In genomic region chrX:79281775-79282174, GRCh38 we compare ENCODE assay signal across 23 cellular contexts.
"Had no signal": no experiment of that assay in that cellular context is flagged by ENCODE, and none has a peak within 500 bp of the region (broad histone marks: within the 10 kb centered on the region; RNA-seq: fewer than 3 reads in every experiment).

No MANE protein-coding gene starts in this region.

- H3K4me1 ChIP-seq: colonic mucosa, esophagus muscularis mucosa, esophagus squamous epithelium, foreskin keratinocyte, gastrocnemius medialis, gastroesophageal sphincter, heart left ventricle, heart right ventricle had no signal

- H3K36me3 ChIP-seq: colonic mucosa, esophagus muscularis mucosa, esophagus squamous epithelium, gastrocnemius medialis, gastroesophageal sphincter, heart left ventricle, heart right ventricle had no signal

- H3K4me3 ChIP-seq: colonic mucosa, coronary artery, dorsolateral prefrontal cortex, esophagus muscularis mucosa, esophagus squamous epithelium, gastrocnemius medialis, gastroesophageal sphincter, heart left ventricle, heart right ventricle had no signal

- H3K27ac ChIP-seq: colonic mucosa, coronary artery, dorsolateral prefrontal cortex, epithelial cell of prostate, esophagus muscularis mucosa, esophagus squamous epithelium, foreskin keratinocyte, gastrocnemius medialis, gastroesophageal sphincter, heart left ventricle, heart right ventricle had no signal

- H3K9me3 ChIP-seq: colonic mucosa, esophagus squamous epithelium, gastrocnemius medialis, gastroesophageal sphincter had no signal

- DNase-seq: colonic mucosa; cortex of kidney; dermis blood vessel endothelial cell; dorsolateral prefrontal cortex; effector CD4-positive, alpha-beta T cell; effector CD8-positive, alpha-beta T cell; effector memory CD4-positive, alpha-beta T cell; effector memory CD8-positive, alpha-beta T cell; endodermal cell; erythroblast; esophagus squamous epithelium; foreskin fibroblast; foreskin keratinocyte; foreskin melanocyte; gastrocnemius medialis; glutamatergic neuron; head of caudate nucleus; heart left ventricle; heart right ventricle had no signal
